Comparison of ENCODE assay signal across 12 cellular contexts in the genomic region with DNA sequence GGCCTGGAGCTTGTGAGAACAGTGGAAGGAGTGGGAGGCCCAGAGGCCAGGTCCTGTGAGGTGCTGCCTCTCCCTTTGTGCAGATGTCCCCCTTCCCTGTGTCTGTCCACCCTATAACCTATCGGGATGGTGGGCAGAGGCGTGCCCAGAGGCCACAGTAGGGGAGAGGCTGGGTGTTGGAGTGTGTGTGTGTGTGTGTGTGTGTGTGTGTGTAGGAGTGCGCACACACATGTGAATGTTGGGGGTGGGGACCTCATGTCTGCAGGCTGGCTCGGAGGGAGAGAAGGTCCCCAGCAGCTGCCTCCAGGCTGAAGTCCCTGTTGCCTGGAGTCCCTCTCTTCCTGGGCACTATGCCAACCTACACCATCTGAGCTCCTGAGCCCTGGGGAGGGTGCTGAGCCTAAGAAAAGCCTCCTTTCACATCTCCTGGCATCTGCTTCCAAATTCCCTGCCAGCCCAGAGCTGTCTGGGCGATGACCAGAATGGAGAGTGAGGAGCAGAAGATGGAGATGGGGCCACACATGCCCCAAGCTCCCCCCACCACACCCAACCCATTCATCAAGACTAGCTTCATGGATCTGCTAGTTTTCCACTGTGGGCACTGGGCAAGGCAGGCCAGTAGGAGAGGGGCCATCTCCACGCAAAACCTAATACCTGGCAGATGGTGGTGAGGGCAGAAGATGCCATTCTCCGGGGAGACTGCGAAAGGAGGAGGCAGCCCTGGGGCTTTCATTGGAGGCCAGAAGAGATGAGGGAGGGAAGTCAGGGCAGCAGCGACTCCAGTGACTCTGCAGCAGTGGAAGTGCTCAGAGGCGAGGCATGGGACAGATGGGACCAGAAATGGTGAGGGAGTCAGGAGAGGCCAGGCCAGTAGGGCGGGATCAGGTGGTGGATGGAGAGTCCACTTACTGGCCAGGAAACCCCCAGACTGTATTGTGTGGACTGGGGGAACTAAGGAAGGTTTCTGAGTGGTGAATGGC. TPM values are rescaled to one million over a fixed set of nuclear protein-coding genes. Genes with fewer than 3 reads are reported as not detected.
DNase-seq lines count a peak whose midpoint lies in the region; ATAC-seq, FAIRE-seq and TF ChIP-seq lines count a peak whose summit lies in the region.
"Had no signal": no experiment of that assay in that cellular context is flagged by ENCODE, and none has a peak within 500 bp of the region (broad histone marks: within the 10 kb centered on the region; RNA-seq: fewer than 3 reads in every experiment).

No MANE protein-coding gene starts in this region.

- H4K91ac ChIP-seq in H1 (replicated peaks; ENCODE audit: insufficient read length, low read length): no peak overlapping the region

- no peak overlapping the region for H3K14ac ChIP-seq in H1 (ENCODE audit: insufficient read length)

- H4K5ac ChIP-seq in H1 (ENCODE audit: insufficient read length, low read depth, low read length): no peak overlapping the region

- no peak overlapping the region for H2BK15ac ChIP-seq in H1 (ENCODE audit: low read length)

- no peak for TF ChIP-seq CTCF in H1 (IDR thresholded peaks at IDR 0.05; ENCODE audit: control extremely low read depth in 1 of 3, insufficient read depth in 1 of 3, low read depth in 1 of 3, low read length in 3 of 3)

- TF ChIP-seq RAD21 in H1 (IDR thresholded peaks at IDR 0.05 in 1 of 2, conservative IDR thresholded peaks at IDR 0.05 in 1 of 2; ENCODE audit: low read depth in 2 of 2, low read length in 2 of 2): no peak

- DNase-seq in EH (ENCODE audit: low read depth) (peak; percentile 42), NCI-H2196 (lab: John Stamatoyannopoulos, UW; ENCODE audit: unreplicated experiment) (peak; percentile 88), H1 (ENCODE audit: low read depth in 1 of 2, low spot score in 2 of 2) (no peak), pons (ENCODE audit: low spot score) (peak; percentile 91), sciatic nerve (ENCODE audit: low spot score) (no peak), SIG-M5 (lab: John Stamatoyannopoulos, UW) (no peak), AML-193 (lab: John Stamatoyannopoulos, UW) (no peak)
- DNase-seq in stimulated activated CD4-positive, alpha-beta T cell treated with anti-CD3 and anti-CD28 coated beads, Interleukin-15, amount 100 ng/mL, for 24 hours: no peak
- DNase-seq: activated B cell treated with CpG ODN at 0.5 μM for 24 hours; endodermal cell; NK-92 treated with Interleukin-12 subunit alpha and Interleukin-12 subunit beta, amount 100 ng/mL, for 24 hours had no signal

- no peak overlapping the region for H3K27ac ChIP-seq in H1 (ENCODE audit: low read depth, low read length)
- H3K27ac ChIP-seq: skin epidermis had no signal

- no peaks in the 10 kb centered on the region for H3K23me2 ChIP-seq in H1 (ENCODE audit: low read depth, low read length)

- H2AK5ac ChIP-seq in H1 (ENCODE audit: low read depth, low read length): no peak overlapping the region

- no peak overlapping the region for H2AFZ ChIP-seq in H1 (ENCODE audit: low read length)

- H3K27me3 ChIP-seq in H1 (replicated peaks in 1 of 4; ENCODE audit: control insufficient read depth in 3 of 4, extremely low read depth in 1 of 4, insufficient read depth in 3 of 4, low read length in 3 of 4): no peaks in the 10 kb centered on the region; a peak in 1 of 7 replicates

- no peak overlapping the region for H2BK120ac ChIP-seq in H1 (replicated peaks; ENCODE audit: low read depth, low read length)

- peak overlapping the region; percentile 15 for H4K8ac ChIP-seq in H1 (ENCODE audit: extremely low read depth, insufficient read depth, low read length)

- H3K79me2 ChIP-seq in H1 (ENCODE audit: control insufficient read depth in 1 of 2, insufficient read depth in 2 of 2, low read length in 2 of 2): no peaks in the 10 kb centered on the region

- H3K4ac ChIP-seq in H1 (replicated peaks; ENCODE audit: insufficient read length, low read depth, low read length): no peak overlapping the region

- H3K23ac ChIP-seq in H1 (ENCODE audit: insufficient read length): no peak overlapping the region

- FAIRE-seq in H1 (lab: Jason Lieb, UNC): no peak

- H4K20me1 ChIP-seq in H1 (replicated peaks in 1 of 2; ENCODE audit: control insufficient read depth in 1 of 2, insufficient read depth in 2 of 2, low read length in 2 of 2): no peaks in the 10 kb centered on the region

- H3K56ac ChIP-seq in H1 (replicated peaks; ENCODE audit: insufficient read length, low read depth, low read length): no peak overlapping the region

- H3K9ac ChIP-seq in H1 (replicated peaks in 1 of 4; ENCODE audit: extremely low read depth in 1 of 4, low read depth in 3 of 4, low read length in 3 of 4): no peak overlapping the region

- H3K4me2 ChIP-seq in H1 (ENCODE audit: insufficient read depth in 1 of 2, low read depth in 2 of 2, low read length in 2 of 2): no peak overlapping the region

- CTCF ChIA-PET in H1 (lab: Charles Lee; ENCODE audit: partially characterized antibody): interaction anchor here (0.6 to 4.4 kb wide), 4 partner anchors 32 to 210 kb away, joined by 3 to 26 read pairs (median 12); no protein-coding TSS in a partner anchor

- no peak overlapping the region for H3K18ac ChIP-seq in H1 (ENCODE audit: extremely low read depth, low read length)

- no peak overlapping the region for H3K4me3 ChIP-seq in H1 (ENCODE audit: extremely low read depth in 1 of 4, insufficient read depth in 2 of 4, low read depth in 3 of 4, low read length in 4 of 4)
- H3K4me3 ChIP-seq: skin epidermis had no signal

- POLR2A ChIA-PET in H1 (lab: Charles Lee; ENCODE audit: partially characterized antibody): interaction anchor here (0.7 kb wide), 1 partner anchor 71 kb away, joined by 3 read pairs; no protein-coding TSS in a partner anchor

- no peaks in the 10 kb centered on the region for H3K36me3 ChIP-seq in H1 (ENCODE audit: control insufficient read depth in 2 of 4, insufficient read depth in 4 of 4, low read length in 3 of 4)

- TF ChIP-seq POLR2A in H1 (IDR thresholded peaks at IDR 0.05; ENCODE audit: control extremely low read depth in 1 of 2, low read depth in 2 of 2, low read length in 2 of 2): no peak

- 0 out of 2 replicates have a peak overlapping the region, but pooled peaks have one; percentile 86 for H2BK20ac ChIP-seq in H1 (ENCODE audit: low read length)

- H2BK5ac ChIP-seq in H1 (ENCODE audit: low read depth, low read length): no peak overlapping the region

- H2BK12ac ChIP-seq in H1 (ENCODE audit: low read depth, low read length): no peak overlapping the region

- intact Hi-C loops in sciatic nerve (cut with DNase I): no loop called here

- TF ChIP-seq EP300 in H1 (IDR thresholded peaks at IDR 0.05; ENCODE audit: borderline replicate concordance in 1 of 2, low read depth in 2 of 2, low read length in 2 of 2): no peak

- H3K9me3 ChIP-seq in H1 (ENCODE audit: insufficient read depth in 2 of 2, low read depth in 1 of 2, low read length in 1 of 2): no peaks in the 10 kb centered on the region

- no peaks in the 10 kb centered on the region for H3K79me1 ChIP-seq in H1 (ENCODE audit: low read depth, low read length)

- ATAC-seq in sciatic nerve: no peak

- 80% methylated on average over 11 of the region's 11 CpGs; no CpG with 5 or more reads in 1 of the 2 experiments for WGBS in H1 (ENCODE audit: extremely low coverage in 1 of 2, insufficient coverage in 1 of 2, insufficient read length in 1 of 2, insufficient replicate concordance in 2 of 2, low coverage in 1 of 2, low lambda C conversion rate in 2 of 2, missing lambda C conversion rate in 1 of 2), 2 experiments

- H3K4me1 ChIP-seq in H1 (replicated peaks in 1 of 4; ENCODE audit: control insufficient read depth in 3 of 4, insufficient read depth in 4 of 4, low read length in 3 of 4): no peaks in the 10 kb centered on the region

TF ChIP-seq in H1, 55 proteins besides CTCF, POLR2A, EP300 and RAD21 (continues in another document):
- TF ChIP-seq JUN (IDR thresholded peaks at IDR 0.05; ENCODE audit: low read depth, low read length) (no peak), EZH2 (IDR thresholded peaks at IDR 0.05; ENCODE audit: low read depth, low read length, severe bottlenecking) (no peak), SP2 (IDR thresholded peaks at IDR 0.05; ENCODE audit: low read length) (no peak), CEBPB (IDR thresholded peaks at IDR 0.05; ENCODE audit: low read depth, low read length) (no peak), SIX5 (IDR thresholded peaks at IDR 0.05; ENCODE audit: low read depth, low read length) (no peak), TAF1 (IDR thresholded peaks at IDR 0.05; ENCODE audit: low read depth, low read length) (no peak), CBX8 (IDR thresholded peaks at IDR 0.05; ENCODE audit: borderline replicate concordance, low read depth, low read length) (no peak), RBBP5 (IDR thresholded peaks at IDR 0.05; ENCODE audit: borderline replicate concordance, low read depth, low read length) (no peak)

RNA-seq across cellular contexts. Expression of gene KCNK3, which starts 20.3 kb away (rescaled TPM):
- total RNA-seq in H1 (2021; fragmentation: NEBNext Ultra II Directional; extraction: Animal tissue kit (Norgen Biotek cat#: 25700)): 0.11 and 0.30 TPM in 2 replicates
- 0.29 and 0.33 TPM in 2 replicates for polyA plus RNA-seq in H1 (2011; rRNA removed)
- 0.08 TPM for polyA plus RNA-seq in H1 (2011; cell fraction: cytosol; rRNA removed)
- 0.11 TPM for polyA plus RNA-seq in H1 (2011; cell fraction: nucleus; rRNA removed)
- 0.05 to 0.24 TPM (median 0.14 TPM) in 4 replicates for polyA plus RNA-seq in H1 (2012, experiment 1 of 2)
- polyA plus RNA-seq in H1 (2012, experiment 2 of 2): 0.09 TPM
- polyA plus RNA-seq in H1 (2013, experiment 1 of 2): 0.06 TPM
- 0.04 TPM for polyA plus RNA-seq in H1 (2013, experiment 2 of 2)
- 0.06 and 0.15 TPM in 2 replicates for polyA minus RNA-seq in H1 (2011; rRNA and poly(A)+ RNA removed)
- not detected for polyA minus RNA-seq in H1 (2011; cell fraction: cytosol; rRNA and poly(A)+ RNA removed)
- not detected for polyA minus RNA-seq in H1 (2011; cell fraction: nucleus; rRNA and poly(A)+ RNA removed)
- total RNA-seq in sciatic nerve: 0.53 TPM
- total RNA-seq: activated B cell treated with CpG ODN at 0.5 μM for 24 hours, endodermal cell had no signal

RNA-seq across cellular contexts. Expression of gene SLC35F6, which starts 51.3 kb away (rescaled TPM):
- total RNA-seq in H1 (2021; fragmentation: NEBNext Ultra II Directional; extraction: Animal tissue kit (Norgen Biotek cat#: 25700)): 11.2 and 11.6 TPM in 2 replicates
- 12.9 and 13.5 TPM in 2 replicates for polyA plus RNA-seq in H1 (2011; rRNA removed)
- polyA plus RNA-seq in H1 (2011; cell fraction: cytosol; rRNA removed): 7.3 TPM
- polyA plus RNA-seq in H1 (2011; cell fraction: nucleus; rRNA removed): 6.5 TPM
- polyA plus RNA-seq in H1 (2012, experiment 1 of 2): 7.5 to 10.5 TPM (median 8.8 TPM) in 4 replicates
- 8.0 TPM for polyA plus RNA-seq in H1 (2012, experiment 2 of 2)
- polyA plus RNA-seq in H1 (2013, experiment 1 of 2): 14.9 TPM
- polyA plus RNA-seq in H1 (2013, experiment 2 of 2): 17.3 TPM
- 19.7 and 19.8 TPM in 2 replicates for polyA minus RNA-seq in H1 (2011; rRNA and poly(A)+ RNA removed)
- polyA minus RNA-seq in H1 (2011; cell fraction: cytosol; rRNA and poly(A)+ RNA removed): 12.4 TPM
- polyA minus RNA-seq in H1 (2011; cell fraction: nucleus; rRNA and poly(A)+ RNA removed): 9.9 TPM
- total RNA-seq in sciatic nerve: 27.6 TPM

Comparison
In these comparisons a context has a peak if more than half of its experiments do, and no peak if none do; other contexts are left out.
1. DNase-seq: peak in EH (single experiment), NCI-H2196 (single experiment) and pons (single experiment); none in H1 (0 of 2), sciatic nerve (single experiment), SIG-M5 (single experiment), stimulated activated CD4-positive, alpha-beta T cell treated with anti-CD3 and anti-CD28 coated beads, Interleukin-15, amount 100 ng/mL, for 24 hours (single experiment) and AML-193 (0 of 2).